In genomic region chr19:11763611-11764010, GRCh38 we compare ENCODE assay signal across 2 cellular contexts.
A peak's percentile ranks its signal among the peaks of the same experiment; 100 is the strongest.
TF ChIP-seq lines count a peak whose summit lies in the region.

No MANE protein-coding gene starts in this region.

TF ChIP-seq in HEK293, 187 proteins besides CTCF, POLR2A, EP300 and RAD21:
- TF ChIP-seq ZNF146 (tag by site-specific recombination; IDR thresholded peaks at IDR 0.05) (peak; percentile 62), ZNF174 (tag by site-specific recombination; IDR thresholded peaks at IDR 0.05) (no peak)

TF ChIP-seq in K562, 482 proteins besides CTCF, POLR2A, EP300 and RAD21:
- peak; percentile 55 for TF ChIP-seq ZNF146 (CRISPR knock-in tag; IDR thresholded peaks at IDR 0.05; ENCODE audit: unreplicated experiment)
- no peak for TF ChIP-seq RBM22 (IDR thresholded peaks at IDR 0.05; ENCODE audit: low read depth, low read length, poor library complexity, severe bottlenecking)
TF ChIP-seq in K562: peak in this region for 1.
